In the genomic region with DNA sequence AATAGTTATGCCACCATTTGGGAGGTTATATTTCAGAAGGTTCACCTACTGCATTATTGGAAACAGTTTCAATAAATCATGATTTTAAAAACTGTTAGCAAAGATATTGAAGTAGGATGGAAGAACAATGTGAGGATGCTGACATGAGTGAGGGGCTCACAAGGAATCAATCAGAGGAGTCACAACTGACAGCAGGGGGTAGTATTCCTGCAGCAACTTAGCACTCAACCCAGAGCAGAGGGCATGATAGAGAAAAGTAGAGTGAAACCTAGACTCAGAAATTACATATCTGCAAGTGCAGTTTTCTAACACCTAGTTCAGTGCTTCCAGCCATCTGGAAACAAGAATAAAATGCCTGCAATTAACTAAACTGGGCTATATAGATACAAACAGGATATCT, we compare ENCODE assay signal across 28 cellular contexts.
A peak's percentile ranks its signal among the peaks of the same experiment; 100 is the strongest.
DNase-seq lines count a peak whose midpoint lies in the region; ATAC-seq lines count a peak whose summit lies in the region.
"Had no signal": no experiment of that assay in that cellular context is flagged by ENCODE, and none has a peak within 500 bp of the region (broad histone marks: within the 10 kb centered on the region; RNA-seq: fewer than 3 reads in every experiment).

No MANE protein-coding gene starts in this region.

- no peak overlapping the region for H2BK15ac ChIP-seq in mesendoderm (replicated peaks; ENCODE audit: low read depth)

- no peak overlapping the region for H2AK5ac ChIP-seq in mesendoderm (ENCODE audit: low read length)

- no peak overlapping the region for H4K8ac ChIP-seq in mesendoderm (ENCODE audit: low read depth, low read length)

- H3K4me3 ChIP-seq in mesendoderm (ENCODE audit: low read length), result no peak overlapping the region
- H3K4me3 ChIP-seq: Peyer's patch, SK-N-MC had no signal

- no peak overlapping the region for H2BK5ac ChIP-seq in mesendoderm (ENCODE audit: low read length)

- H3K79me2 ChIP-seq in mesendoderm (ENCODE audit: control insufficient read depth, insufficient read depth, low read length), result no peaks in the 10 kb centered on the region

- no peak overlapping the region for H3K27ac ChIP-seq in mesendoderm (ENCODE audit: low read depth, low read length)
- H3K27ac ChIP-seq: Peyer's patch had no signal

- no peak overlapping the region for H3K23ac ChIP-seq in mesendoderm (ENCODE audit: low read length)

- H2BK120ac ChIP-seq in mesendoderm (ENCODE audit: low read depth, low read length), result no peak overlapping the region

- DNase-seq in NCI-H82 (lab: John Stamatoyannopoulos, UW) (peak; percentile 6), SK-N-DZ (ENCODE audit: low spot score) (peak; percentile 11), mesendoderm (peak; percentile 11), OCI-M1 (lab: John Stamatoyannopoulos, UW) (no peak), SKM-1 (lab: John Stamatoyannopoulos, UW; ENCODE audit: unreplicated experiment) (no peak)
- DNase-seq in activated CD4-positive, alpha-beta T cell treated with anti-CD3 and anti-CD28 coated beads, Interleukin-2, amount 50 U/mL, for 48 hours, result no peak
- DNase-seq: BE2C; CD8-positive, alpha-beta memory T cell; DMS 273 treated with DMSO at 0.1 percent for 48 hours; DMS79; EL; GF-D8; H7; IMR-90; KG1; MM.1S; NCI-H1092; NCI-H1417 treated with DMSO at 0.1 percent for 48 hours; NCI-H1694 treated with DMSO at 0.1 percent for 48 hours; NCI-H2081; NCI-H2227 treated with DMSO at 0.1 percent for 48 hours; NCI-H526 treated with DMSO at 0.1 percent for 48 hours; NK-92 treated with Interleukin-12 subunit alpha and Interleukin-12 subunit beta, amount 100 ng/mL, for 24 hours; Peyer's patch; SHP77 treated with DMSO at 0.1 percent for 48 hours; SW 1271 had no signal

- no peaks in the 10 kb centered on the region for H3K36me3 ChIP-seq in mesendoderm (ENCODE audit: control insufficient read depth, insufficient read depth, low read length)
- H3K36me3 ChIP-seq: BE2C, Peyer's patch had no signal

- H4K5ac ChIP-seq in mesendoderm (ENCODE audit: low read length), result no peak overlapping the region

- no peaks in the 10 kb centered on the region for H3K79me1 ChIP-seq in mesendoderm (ENCODE audit: low read length)

- no peaks in the 10 kb centered on the region for H3K27me3 ChIP-seq in mesendoderm (ENCODE audit: insufficient read depth, low read length, poor library complexity)
- H3K27me3 ChIP-seq: BE2C, Peyer's patch had no signal

- no peak overlapping the region for H3K18ac ChIP-seq in mesendoderm (ENCODE audit: low read length)

- H3K4me1 ChIP-seq in mesendoderm (ENCODE audit: control insufficient read depth, low read depth, low read length), result no peaks in the 10 kb centered on the region
- H3K4me1 ChIP-seq: BE2C, Peyer's patch had no signal

- no peak overlapping the region for H3K4ac ChIP-seq in mesendoderm (ENCODE audit: low read depth, low read length)

- no peak overlapping the region for H3K4me2 ChIP-seq in mesendoderm (ENCODE audit: low read length)

- no peak overlapping the region for H3K9ac ChIP-seq in mesendoderm (ENCODE audit: low read length)

- no peak overlapping the region for H3K56ac ChIP-seq in mesendoderm (ENCODE audit: low read length)

- no peak for ATAC-seq in GM18519 (IDR thresholded peaks at IDR 0.05; ENCODE audit: low FRiP score, unreplicated experiment)

Comparison
In these comparisons a context has a peak if more than half of its experiments do, and no peak if none do; other contexts are left out.
1. DNase-seq: peak in NCI-H82 (single experiment), SK-N-DZ (single experiment) and mesendoderm (single experiment); none in activated CD4-positive, alpha-beta T cell treated with anti-CD3 and anti-CD28 coated beads, Interleukin-2, amount 50 U/mL, for 48 hours (0 of 2), OCI-M1 (single experiment) and SKM-1 (single experiment).